In the genomic region with DNA sequence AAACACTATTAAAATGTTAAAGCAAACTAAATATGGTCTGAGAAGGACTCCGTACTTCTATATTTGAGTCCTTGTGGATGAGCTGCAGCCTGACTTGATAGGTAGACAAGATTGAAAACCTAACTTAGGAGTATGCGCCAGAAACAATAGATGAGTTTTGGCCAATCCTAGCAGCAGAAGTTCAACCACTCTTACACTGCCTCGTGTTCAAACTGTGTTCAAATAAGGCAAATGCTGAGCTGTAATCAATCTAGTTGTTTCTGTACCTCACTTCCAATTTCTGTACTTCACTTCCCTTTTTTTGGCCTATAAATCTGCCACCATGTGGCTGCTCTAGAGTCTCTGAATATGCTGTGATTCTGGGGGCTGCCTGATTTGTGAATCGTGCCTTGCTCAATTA, we compare ENCODE assay signal across 11 cellular contexts. TPM values are rescaled to one million over a fixed set of nuclear protein-coding genes. Genes with fewer than 3 reads are reported as not detected.
DNase-seq lines count a peak whose midpoint lies in the region; ATAC-seq and TF ChIP-seq lines count a peak whose summit lies in the region.
"Had no signal": no experiment of that assay in that cellular context is flagged by ENCODE, and none has a peak within 500 bp of the region (broad histone marks: within the 10 kb centered on the region; RNA-seq: fewer than 3 reads in every experiment).

No MANE protein-coding gene starts in this region.

- no peaks in the 10 kb centered on the region for H3K27me3 Mint-ChIP-seq in activated B cell treated with CpG ODN at 0.5 μM for 24 hours

- DNase-seq in activated B cell treated with CpG ODN at 0.5 μM for 24 hours = no peak
- DNase-seq in spleen = no peak
- no peak for DNase-seq in Ammon's horn (ENCODE audit: low spot score)
- DNase-seq in NCI-H1930 (lab: John Stamatoyannopoulos, UW) = no peak
- no peak for DNase-seq in vagina (ENCODE audit: extremely low spot score in 2 of 2)
- DNase-seq: C1 segment of cervical spinal cord, NCI-H2227 treated with DMSO at 0.1 percent for 48 hours, tibial artery had no signal

- H3K36me3 Mint-ChIP-seq in activated B cell treated with CpG ODN at 0.5 μM for 24 hours (ENCODE audit: low read depth) = no peaks in the 10 kb centered on the region

- H3K4me1 Mint-ChIP-seq in activated B cell treated with CpG ODN at 0.5 μM for 24 hours = peaks cover 6% of the 10 kb centered on the region

- H3K4me3 ChIP-seq in spleen = no peak overlapping the region
- H3K4me3 ChIP-seq in vagina = no peak overlapping the region
- H3K4me3 ChIP-seq: tibial artery had no signal

- 46 to 54% (median 48%) methylated on average over 4 of the region's 4 CpGs for WGBS in spleen, 5 donors

- no peak overlapping the region for H3K4me3 Mint-ChIP-seq in activated B cell treated with CpG ODN at 0.5 μM for 24 hours

- TF ChIP-seq POLR2A in spleen (IDR thresholded peaks at IDR 0.05) (no peak), vagina (IDR thresholded peaks at IDR 0.05) (no peak)

- H3K9me3 Mint-ChIP-seq in activated B cell treated with CpG ODN at 0.5 μM for 24 hours = no peaks in the 10 kb centered on the region

- H3K36me3 ChIP-seq in spleen (no peaks in the 10 kb centered on the region), vagina (no peaks in the 10 kb centered on the region)
- H3K36me3 ChIP-seq: tibial artery had no signal

- TF ChIP-seq CTCF in GM12872 (IDR thresholded peaks at IDR 0.05; ENCODE audit: insufficient read depth, low read depth, low read length) = peak; percentile 21; the same call in 1 of the 3 replicates
- TF ChIP-seq CTCF in activated B cell treated with CpG ODN at 0.5 μM for 24 hours (IDR thresholded peaks at IDR 0.05) = no peak
- TF ChIP-seq CTCF in spleen (IDR thresholded peaks at IDR 0.05 in 8 of 11, conservative IDR thresholded peaks at IDR 0.05 in 3 of 11) = no peak
- no peak for TF ChIP-seq CTCF in vagina (IDR thresholded peaks at IDR 0.05)

- H3K27me3 ChIP-seq in spleen (replicated peaks in 1 of 7) (no peaks in the 10 kb centered on the region), vagina (no peaks in the 10 kb centered on the region)
- H3K27me3 ChIP-seq: tibial artery had no signal

- POLR2A ChIA-PET in activated B cell treated with CpG ODN at 0.5 μM for 24 hours (lab: Charles Lee) = interaction anchor here (1.6 kb wide), 1 partner anchor 13 kb away, joined by 11 read pairs; the partner anchor contains the start of gene SERINC1

- no peaks in the 10 kb centered on the region for H3K9me3 ChIP-seq in spleen
- H3K9me3 ChIP-seq in vagina = no peaks in the 10 kb centered on the region
- H3K9me3 ChIP-seq: tibial artery had no signal

- ATAC-seq in GM21423 (IDR thresholded peaks at IDR 0.05; ENCODE audit: unreplicated experiment) (peak; percentile 91), HG03457 (IDR thresholded peaks at IDR 0.05; ENCODE audit: unreplicated experiment) (peak; percentile 64), activated B cell treated with CpG ODN at 0.5 μM for 24 hours (ENCODE audit: low read depth) (peak; percentile 87)

- no peak overlapping the region for H3K27ac ChIP-seq in spleen
- no peak overlapping the region for H3K27ac ChIP-seq in vagina
- H3K27ac ChIP-seq: tibial artery had no signal

- H3K27ac Mint-ChIP-seq in activated B cell treated with CpG ODN at 0.5 μM for 24 hours = peak overlapping the region; percentile 27

- intact Hi-C loops in activated B cell treated with CpG ODN at 0.5 μM for 24 hours (cut with micrococcal nuclease) (loop anchor here (1.0 kb wide), 1 partner anchor 13 kb away; the partner anchor contains the start of gene SERINC1), spleen (cut with DNase I; ENCODE audit: low total_unique reads) (no loop called here), vagina (cut with DNase I) (no loop called here)

- CTCF ChIA-PET in activated B cell treated with CpG ODN at 0.5 μM for 24 hours (lab: Charles Lee) = interaction anchor here (3.9 kb wide), 1 partner anchor 46 kb away, joined by 21 read pairs; no protein-coding TSS in a partner anchor

- peaks cover 0 to 6% (median 0%) of the 10 kb centered on the region in 6 donors for H3K4me1 ChIP-seq in spleen
- H3K4me1 ChIP-seq in vagina = no peaks in the 10 kb centered on the region

RNA-seq across cellular contexts. Expression of gene SERINC1, which starts 13.2 kb away (rescaled TPM):
- total RNA-seq in activated B cell treated with CpG ODN at 0.5 μM for 24 hours (51.3 and 52.0 TPM in 2 replicates), spleen (100 to 1,000 TPM; 120 to 191 (median 162) TPM), vagina (150 TPM)
- polyA plus RNA-seq in spleen = 10 to 100 TPM; 26.6 to 49.2 (median 44.7) TPM
